In genomic region chr5:139746691-139747582, GRCh38 we compare ENCODE assay signal across 8 cellular contexts. TPM values are rescaled to one million over a fixed set of nuclear protein-coding genes. Genes with fewer than 3 reads are reported as not detected.
DNase-seq lines count a peak whose midpoint lies in the region; ATAC-seq and TF ChIP-seq lines count a peak whose summit lies in the region.

No MANE protein-coding gene starts in this region.

- peak; percentile 36 for ATAC-seq in HG03378 (IDR thresholded peaks at IDR 0.05; ENCODE audit: unreplicated experiment)
- ATAC-seq in activated CD4-positive, CD25-positive, alpha-beta regulatory T cell treated with anti-CD3 and anti-CD28 coated beads, Interleukin-2, amount 50 U/mL, for 24 hours = peak; percentile 49 to 56

- H3K9me3 Mint-ChIP-seq in chondrocyte (ENCODE audit: low read depth) = no peaks in the 10 kb centered on the region
- H3K9me3 Mint-ChIP-seq in mesothelial cell of epicardium = no peaks in the 10 kb centered on the region

- TF ChIP-seq CTCF in chondrocyte (IDR thresholded peaks at IDR 0.05) (peak; percentile 7), mesothelial cell of epicardium (IDR thresholded peaks at IDR 0.05; ENCODE audit: unreplicated experiment) (no peak)

- H3K4me1 Mint-ChIP-seq in chondrocyte (ENCODE audit: low read depth) (peaks cover 67% of the 10 kb centered on the region), mesothelial cell of epicardium (peaks cover 50% of the 10 kb centered on the region)

- no peaks in the 10 kb centered on the region for H3K36me3 Mint-ChIP-seq in chondrocyte (ENCODE audit: low read depth)
- H3K36me3 Mint-ChIP-seq in mesothelial cell of epicardium = no peaks in the 10 kb centered on the region

- peak; percentile 88 for DNase-seq in NK-92 treated with Interleukin-12 subunit alpha and Interleukin-12 subunit beta, amount 100 ng/mL, for 24 hours (lab: John Stamatoyannopoulos, UW)
- no peak for DNase-seq in NK-92 (lab: John Stamatoyannopoulos, UW; ENCODE audit: unreplicated experiment)
- no peak for DNase-seq in chondrocyte (ENCODE audit: low spot score)
- no peak for DNase-seq in mesothelial cell of epicardium (ENCODE audit: low spot score in 2 of 2, unreplicated experiment in 2 of 2)
- peak; percentile 38 to 51 for DNase-seq in stimulated activated CD8-positive, alpha-beta memory T cell treated with anti-CD3 and anti-CD28 coated beads, Interleukin-7, amount 100 ng/mL, for 1 hour (ENCODE audit: low read depth in 2 of 2)
- no peak for DNase-seq in OCI-M1 (lab: John Stamatoyannopoulos, UW)

- H3K4me3 Mint-ChIP-seq in chondrocyte (ENCODE audit: unreplicated experiment) = peak overlapping the region; percentile 64
- peak overlapping the region; percentile 61 for H3K4me3 Mint-ChIP-seq in mesothelial cell of epicardium

- H3K27ac Mint-ChIP-seq in chondrocyte (ENCODE audit: unreplicated experiment) = peak overlapping the region; percentile 91
- peak overlapping the region; percentile 27 for H3K27ac Mint-ChIP-seq in mesothelial cell of epicardium

- H3K27me3 Mint-ChIP-seq in chondrocyte (ENCODE audit: low read depth) (no peaks in the 10 kb centered on the region), mesothelial cell of epicardium (ENCODE audit: low read depth) (peaks cover 40% of the 10 kb centered on the region)

RNA-seq across cellular contexts. Expression of gene PSD2, which starts 48.7 kb away (rescaled TPM):
- total RNA-seq in chondrocyte (0.47 to 1.5 TPM (median 0.82 TPM) in 3 replicates), mesothelial cell of epicardium (0.78 to 0.95 TPM (median 0.86 TPM) in 3 replicates)

Comparison
In these comparisons a context has a peak if more than half of its experiments do, and no peak if none do; other contexts are left out.
1. DNase-seq: peak in NK-92 treated with Interleukin-12 subunit alpha and Interleukin-12 subunit beta, amount 100 ng/mL, for 24 hours (single experiment) and stimulated activated CD8-positive, alpha-beta memory T cell treated with anti-CD3 and anti-CD28 coated beads, Interleukin-7, amount 100 ng/mL, for 1 hour (2 of 2); none in NK-92 (single experiment), chondrocyte (single experiment), mesothelial cell of epicardium (0 of 2) and OCI-M1 (single experiment).